Comparison of ENCODE assay signal across 8 cellular contexts in genomic region chr16:27329376-27330036, GRCh38. TPM values are rescaled to one million over a fixed set of nuclear protein-coding genes. Genes with fewer than 3 reads are reported as not detected.
DNase-seq lines count a peak whose midpoint lies in the region; ATAC-seq and TF ChIP-seq lines count a peak whose summit lies in the region.
"Not testable (repeated sequence)": the region's sequence is repeated elsewhere in the genome, so short reads cannot be mapped to it uniquely, and the experiment has no call there.

No MANE protein-coding gene starts in this region.

- not testable (repeated sequence) for TF ChIP-seq CTCF in A673 (conservative IDR thresholded peaks at IDR 0.05; ENCODE audit: low read depth, low read length); PC-9 (conservative IDR thresholded peaks at IDR 0.05); ascending aorta (IDR thresholded peaks at IDR 0.05); liver (IDR thresholded peaks at IDR 0.05; ENCODE audit: low read depth, low read length, missing input control); neutrophil (IDR thresholded peaks at IDR 0.05)

- not testable (repeated sequence) for H3K9ac ChIP-seq in liver (ENCODE audit: low read depth in 1 of 2, low read length in 2 of 2)

- H2AFZ ChIP-seq in PC-9, result not testable (repeated sequence)

- not testable (repeated sequence) for H3K9me3 ChIP-seq in A673 (ENCODE audit: low read depth, low read length, poor library complexity, severe bottlenecking); PC-9 (ENCODE audit: insufficient read depth, low read depth); ascending aorta; esophagus (ENCODE audit: control insufficient read depth in 2 of 2, insufficient read depth in 1 of 2, low read depth in 1 of 2, low read length in 1 of 2); liver (ENCODE audit: control insufficient read depth in 4 of 4, low read length in 3 of 4); neutrophil

- not testable (repeated sequence) for DNase-seq in A673 (ENCODE audit: low spot score); activated CD8-positive, alpha-beta memory T cell treated with anti-CD3 and anti-CD28 coated beads, Interleukin-2, amount 10 ng/mL, durations not matched to agents 7 days and 5 days; ascending aorta (ENCODE audit: low spot score in 2 of 2); stimulated activated naive B cell treated with anti-CD40 and anti-IgM and Interleukin-4, amounts not matched to agents 10 μg/mL and 1 μg/mL and 100 μg/mL, for 72 hours
- DNase-seq in PC-9, result peak in 1 of 2 experiments; percentile 10

- H3K4me1 ChIP-seq in A673 (ENCODE audit: insufficient read depth, low read length, poor library complexity, severe bottlenecking), result peaks cover 37% of the 10 kb centered on the region
- peaks cover 35% of the 10 kb centered on the region for H3K4me1 ChIP-seq in PC-9 (replicated peaks; ENCODE audit: insufficient read depth)
- H3K4me1 ChIP-seq in ascending aorta, result peaks cover 15 to 21% of the 10 kb centered on the region in 2 donors
- peaks cover 7 to 14% of the 10 kb centered on the region in 2 donors for H3K4me1 ChIP-seq in esophagus (ENCODE audit: control insufficient read depth in 2 of 2, insufficient read depth in 2 of 2, low read length in 1 of 2)
- peaks cover 14 to 34% (median 21%) of the 10 kb centered on the region in 4 donors for H3K4me1 ChIP-seq in liver (ENCODE audit: control insufficient read depth in 4 of 4, insufficient read depth in 4 of 4, low read length in 3 of 4)
- H3K4me1 ChIP-seq in neutrophil (ENCODE audit: control insufficient read depth in 1 of 2, insufficient read depth in 1 of 2, low read depth in 1 of 2, low read length in 1 of 2), result peaks cover 57 to 66% of the 10 kb centered on the region in 2 experiments

- POLR2A ChIA-PET in A673 (lab: Charles Lee; ENCODE audit: low non-redundant PET); PC-9 (lab: Charles Lee; ENCODE audit: unreplicated experiment): not testable (repeated sequence)

- not testable (repeated sequence) for H3K36me3 ChIP-seq in A673 (ENCODE audit: insufficient read depth, low read length, poor library complexity, severe bottlenecking); esophagus (ENCODE audit: control insufficient read depth in 2 of 2, insufficient read depth in 2 of 2, low read length in 1 of 2)
- H3K36me3 ChIP-seq in PC-9 (ENCODE audit: low read depth), result peaks cover 21% of the 10 kb centered on the region; the same call in 1 of the 2 replicates
- H3K36me3 ChIP-seq in ascending aorta, result peaks cover 5 to 11% of the 10 kb centered on the region in 2 donors
- peaks cover 4 to 38% (median 21%) of the 10 kb centered on the region in 4 donors for H3K36me3 ChIP-seq in liver (ENCODE audit: control insufficient read depth in 4 of 4, insufficient read depth in 3 of 4, low read depth in 1 of 4, low read length in 3 of 4)
- peaks cover 47% of the 10 kb centered on the region for H3K36me3 ChIP-seq in neutrophil

- H3K36me3 Mint-ChIP-seq in activated CD8-positive, alpha-beta memory T cell treated with anti-CD3 and anti-CD28 coated beads, Interleukin-2, amount 10 ng/mL, durations not matched to agents 7 days and 5 days, result peaks cover 71% of the 10 kb centered on the region
- H3K36me3 Mint-ChIP-seq in stimulated activated naive B cell treated with anti-CD40 and anti-IgM and Interleukin-4, amounts not matched to agents 10 μg/mL and 1 μg/mL and 100 μg/mL, for 72 hours, result peaks cover 58 to 84% of the 10 kb centered on the region in 2 donors

- not testable (repeated sequence) for H3K27me3 ChIP-seq in A673 (replicated peaks; ENCODE audit: insufficient read depth, low read depth, low read length, poor library complexity); PC-9 (ENCODE audit: insufficient read depth, low read depth); ascending aorta; esophagus (ENCODE audit: control insufficient read depth in 1 of 2, insufficient read depth in 2 of 2, low read length in 2 of 2); liver (ENCODE audit: control insufficient read depth in 4 of 4, insufficient read depth in 4 of 4, low read length in 3 of 4); neutrophil

- H3K27ac ChIP-seq in A673 (ENCODE audit: low read depth, low read length, poor library complexity, severe bottlenecking) (peak overlapping the region; percentile 52), PC-9 (peak overlapping the region; percentile 98; the same call in 1 of the 2 replicates), ascending aorta (peak overlapping the region; percentile 91), esophagus (ENCODE audit: low read depth in 2 of 2, low read length in 1 of 2) (peak overlapping the region; percentile 90 to 94), liver (ENCODE audit: low read depth in 1 of 2, low read length in 2 of 2) (peak overlapping the region; percentile 53 to 98), neutrophil (peak overlapping the region; percentile 99)

- H3K27me3 Mint-ChIP-seq in activated CD8-positive, alpha-beta memory T cell treated with anti-CD3 and anti-CD28 coated beads, Interleukin-2, amount 10 ng/mL, durations not matched to agents 7 days and 5 days; stimulated activated naive B cell treated with anti-CD40 and anti-IgM and Interleukin-4, amounts not matched to agents 10 μg/mL and 1 μg/mL and 100 μg/mL, for 72 hours: not testable (repeated sequence)

- H4K20me1 ChIP-seq in PC-9 (ENCODE audit: insufficient read depth), result not testable (repeated sequence)

- H3K79me2 ChIP-seq in PC-9 (ENCODE audit: low read depth), result peaks cover 90% of the 10 kb centered on the region

- H3K9me3 Mint-ChIP-seq in activated CD8-positive, alpha-beta memory T cell treated with anti-CD3 and anti-CD28 coated beads, Interleukin-2, amount 10 ng/mL, durations not matched to agents 7 days and 5 days (ENCODE audit: low read depth); stimulated activated naive B cell treated with anti-CD40 and anti-IgM and Interleukin-4, amounts not matched to agents 10 μg/mL and 1 μg/mL and 100 μg/mL, for 72 hours: not testable (repeated sequence)

- WGBS in esophagus, 2 donors, result 64 to 70% methylated on average over 8 of the region's 8 CpGs
- WGBS in liver, result 71% methylated on average over 8 of the region's 8 CpGs

- not testable (repeated sequence) for H3K4me2 ChIP-seq in PC-9

- H3F3A ChIP-seq in PC-9 (ENCODE audit: insufficient read depth, low read depth), result peaks cover 31% of the 10 kb centered on the region

- not testable (repeated sequence) for H3K9me2 ChIP-seq in PC-9 (ENCODE audit: insufficient read depth)

- peak overlapping the region; percentile 79 for H3K27ac Mint-ChIP-seq in activated CD8-positive, alpha-beta memory T cell treated with anti-CD3 and anti-CD28 coated beads, Interleukin-2, amount 10 ng/mL, durations not matched to agents 7 days and 5 days
- H3K27ac Mint-ChIP-seq in stimulated activated naive B cell treated with anti-CD40 and anti-IgM and Interleukin-4, amounts not matched to agents 10 μg/mL and 1 μg/mL and 100 μg/mL, for 72 hours, result peak overlapping the region; percentile 85

- TF ChIP-seq RAD21 in liver (IDR thresholded peaks at IDR 0.05), result not testable (repeated sequence)

- H3K4me3 ChIP-seq in A673 (ENCODE audit: low read depth, low read length, poor library complexity, severe bottlenecking); PC-9; ascending aorta; esophagus (ENCODE audit: low read depth in 1 of 2, low read length in 2 of 2); liver (ENCODE audit: low read depth in 1 of 3, low read length in 3 of 3); neutrophil (ENCODE audit: low read depth in 1 of 2, low read length in 1 of 2): not testable (repeated sequence)

- intact Hi-C loops in A673 (cut with micrococcal nuclease; ENCODE audit: unreplicated experiment); PC-9 (cut with micrococcal nuclease; ENCODE audit: unreplicated experiment); ascending aorta (cut with DNase I): not testable (repeated sequence)

- peaks cover 57% of the 10 kb centered on the region for H3K4me1 Mint-ChIP-seq in activated CD8-positive, alpha-beta memory T cell treated with anti-CD3 and anti-CD28 coated beads, Interleukin-2, amount 10 ng/mL, durations not matched to agents 7 days and 5 days
- peaks cover 55 to 83% of the 10 kb centered on the region in 2 donors for H3K4me1 Mint-ChIP-seq in stimulated activated naive B cell treated with anti-CD40 and anti-IgM and Interleukin-4, amounts not matched to agents 10 μg/mL and 1 μg/mL and 100 μg/mL, for 72 hours

- not testable (repeated sequence) for BruUV-seq in A673 (replicated peaks; lab: Mats Ljungman, UMichigan); PC-9 (replicated peaks; lab: Mats Ljungman, UMichigan)

- ATAC-seq in activated CD8-positive, alpha-beta memory T cell treated with anti-CD3 and anti-CD28 coated beads, Interleukin-2, amount 10 ng/mL, durations not matched to agents 7 days and 5 days; stimulated activated naive B cell treated with anti-CD40 and anti-IgM and Interleukin-4, amounts not matched to agents 10 μg/mL and 1 μg/mL and 100 μg/mL, for 72 hours (replicated peaks): not testable (repeated sequence)

- CTCF ChIA-PET in A673 (lab: Charles Lee), result not testable (repeated sequence)
- CTCF ChIA-PET in PC-9 (lab: Charles Lee), result interaction anchor here (0.6 kb wide), 1 partner anchor 8 kb away, joined by 3 read pairs; no protein-coding TSS in a partner anchor
- CTCF ChIA-PET in activated CD8-positive, alpha-beta memory T cell treated with anti-CD3 and anti-CD28 coated beads, Interleukin-2, amount 10 ng/mL, durations not matched to agents 7 days and 5 days (lab: Charles Lee), result interaction anchor here (0.6 to 1.5 kb wide), 2 partner anchors 11 to 95 kb away, joined by 3 to 5 read pairs; no protein-coding TSS in a partner anchor

- H3K4me3 Mint-ChIP-seq in activated CD8-positive, alpha-beta memory T cell treated with anti-CD3 and anti-CD28 coated beads, Interleukin-2, amount 10 ng/mL, durations not matched to agents 7 days and 5 days, result not testable (repeated sequence)
- peak overlapping the region in 1 of 2 donors; percentile 6 for H3K4me3 Mint-ChIP-seq in stimulated activated naive B cell treated with anti-CD40 and anti-IgM and Interleukin-4, amounts not matched to agents 10 μg/mL and 1 μg/mL and 100 μg/mL, for 72 hours

RNA-seq across cellular contexts. Expression of gene IL4R, which starts 15.7 kb away (rescaled TPM):
- total RNA-seq in A673 (2021) (22.9 and 27.4 TPM in 2 replicates), PC-9 (2021) (65.3 and 76.5 TPM in 2 replicates), ascending aorta (88.7 TPM), liver (10 to 100 TPM; 18.0 to 61.9 TPM)
- 100 to 1,000 TPM; 155 to 190 TPM for total RNA-seq in activated CD8-positive, alpha-beta memory T cell treated with anti-CD3 and anti-CD28 coated beads, Interleukin-2, amount 10 ng/mL, durations not matched to agents 7 days and 5 days
- polyA plus RNA-seq in esophagus (10 to 100 TPM; 51.1 to 60.0 TPM), liver (10 to 100 TPM; 15.5 to 41.8 TPM)
